In the genomic region with DNA sequence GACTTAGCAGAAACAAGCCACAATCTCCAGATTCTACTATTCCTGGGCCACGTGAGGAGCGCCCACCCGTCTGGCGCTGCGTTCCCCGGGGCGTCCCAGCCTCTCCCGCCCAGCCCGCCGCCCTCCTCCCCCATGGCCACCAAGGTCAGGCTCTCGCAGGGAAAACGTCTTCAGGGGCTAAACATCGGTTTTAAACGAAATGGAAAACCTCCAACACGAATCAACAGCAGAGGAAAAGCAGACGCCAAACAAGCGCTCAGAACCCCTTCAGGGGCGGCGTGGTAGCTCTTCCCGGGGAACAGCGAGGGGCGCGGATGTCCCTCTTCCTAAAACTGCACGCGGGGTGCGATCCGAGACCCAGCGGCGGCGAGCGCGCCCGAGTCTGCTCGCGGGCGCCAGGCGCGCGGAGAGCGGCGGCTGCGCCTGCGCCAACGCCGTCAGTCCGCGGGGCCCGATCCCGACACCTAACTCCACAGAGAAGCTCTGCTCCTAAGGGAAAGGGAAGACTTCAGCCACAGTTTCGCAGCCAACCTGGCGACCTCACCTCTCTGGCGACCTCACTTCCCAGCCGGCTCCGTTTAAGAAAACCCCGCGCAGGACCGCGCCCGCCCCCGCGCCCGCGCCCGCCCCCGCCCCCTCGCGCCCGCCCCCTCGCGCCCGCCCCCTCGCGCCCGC, we compare ENCODE assay signal across 8 cellular contexts. TPM values are rescaled to one million over a fixed set of nuclear protein-coding genes. Genes with fewer than 3 reads are reported as not detected.
DNase-seq lines count a peak whose midpoint lies in the region; ATAC-seq and TF ChIP-seq lines count a peak whose summit lies in the region.

No MANE protein-coding gene starts in this region.

- ATAC-seq in HG03045 (IDR thresholded peaks at IDR 0.05; ENCODE audit: unreplicated experiment): peak; percentile 73

- TF ChIP-seq CTCF in WERI-Rb-1 (IDR thresholded peaks at IDR 0.05; ENCODE audit: low read depth, low read length) (no peak), chondrocyte (IDR thresholded peaks at IDR 0.05) (no peak)

- H3K36me3 ChIP-seq in WERI-Rb-1: peaks cover 25% of the 10 kb centered on the region

- peaks cover 10% of the 10 kb centered on the region for H3K36me3 Mint-ChIP-seq in chondrocyte (ENCODE audit: low read depth)

- H3K9me3 Mint-ChIP-seq in chondrocyte (ENCODE audit: low read depth): no peaks in the 10 kb centered on the region

- H3K27me3 ChIP-seq in WERI-Rb-1 (ENCODE audit: insufficient read depth, low read depth, severe bottlenecking): no peaks in the 10 kb centered on the region
- no peaks in the 10 kb centered on the region for H3K27me3 ChIP-seq in layer of hippocampus (ENCODE audit: control insufficient read depth, insufficient read depth, low read length)

- H3K4me3 ChIP-seq in WERI-Rb-1 (ENCODE audit: low read depth, low read length): peak overlapping the region; percentile 69

- H3K27ac ChIP-seq in WERI-Rb-1 (peak overlapping the region; percentile 98), layer of hippocampus (ENCODE audit: low read depth, low read length) (peak overlapping the region; percentile 81)

- peak overlapping the region; percentile 85 for H3K4me3 Mint-ChIP-seq in chondrocyte (ENCODE audit: unreplicated experiment)

- H3K27me3 Mint-ChIP-seq in chondrocyte (ENCODE audit: low read depth): no peaks in the 10 kb centered on the region

- H3K4me1 Mint-ChIP-seq in chondrocyte (ENCODE audit: low read depth): peaks cover 26% of the 10 kb centered on the region

- DNase-seq in AG08395 (ENCODE audit: low spot score) (peak; percentile 87), NCI-H2196 (lab: John Stamatoyannopoulos, UW; ENCODE audit: unreplicated experiment) (peak; percentile 74), WERI-Rb-1 (peak; percentile 89), chondrocyte (ENCODE audit: low spot score) (no peak)
- DNase-seq in stimulated activated CD4-positive, alpha-beta T cell treated with anti-CD3 and anti-CD28 coated beads, Interleukin-1b, Interleukin-23, amount 100 ng/mL, for 4 hours (ENCODE audit: low read depth in 2 of 2): peak; percentile 38 to 50

- peak; percentile 65 for TF ChIP-seq POLR2A in GM18526 (IDR thresholded peaks at IDR 0.05; ENCODE audit: extremely low read depth, insufficient read length)

- no peaks in the 10 kb centered on the region for H3K9me3 ChIP-seq in WERI-Rb-1 (ENCODE audit: severe bottlenecking)

- H3K27ac Mint-ChIP-seq in chondrocyte (ENCODE audit: unreplicated experiment): peak overlapping the region; percentile 92

RNA-seq across cellular contexts. Expression of gene COG1, which starts 0.5 kb away (rescaled TPM):
- total RNA-seq in chondrocyte: 45.1 to 54.7 TPM (median 48.9 TPM) in 3 replicates

RNA-seq across cellular contexts. Expression of gene SSTR2, which starts 27.5 kb away (rescaled TPM):
- 0.82 to 1.5 TPM (median 1.5 TPM) in 3 replicates for total RNA-seq in chondrocyte
